ENCODE assay signal across 8 cellular contexts in genomic region chr1:1614204-1614953, GRCh38. TPM values are rescaled to one million over a fixed set of nuclear protein-coding genes. Genes with fewer than 3 reads are reported as not detected.
A peak's percentile ranks its signal among the peaks of the same experiment; 100 is the strongest.
DNase-seq lines count a peak whose midpoint lies in the region; ATAC-seq and TF ChIP-seq lines count a peak whose summit lies in the region.

No MANE protein-coding gene starts in this region.

- H3K27ac Mint-ChIP-seq in progenitor cell of endocrine pancreas: peak overlapping the region; percentile 95

- H4K20me1 ChIP-seq in PC-3 (ENCODE audit: low read length): peaks cover 12% of the 10 kb centered on the region; the same call in 1 of the 2 replicates

- H3K4me3 Mint-ChIP-seq in progenitor cell of endocrine pancreas (ENCODE audit: low read depth): peak overlapping the region; percentile 96

- H3K9me2 ChIP-seq in PC-3 (replicated peaks; ENCODE audit: low read length): no peaks in the 10 kb centered on the region

- peak overlapping the region; percentile 94 for H3K4me3 ChIP-seq in PC-3 (ENCODE audit: low read length)

- peak overlapping the region; percentile 97 for H3K27ac ChIP-seq in PC-3 (ENCODE audit: low read length)

- peak overlapping the region; percentile 78 for H2AFZ ChIP-seq in PC-3 (ENCODE audit: low read length)

- H3K36me3 ChIP-seq in PC-3 (ENCODE audit: low read depth, low read length): no peaks in the 10 kb centered on the region; the same call in 1 of the 2 replicates

- peaks cover 3% of the 10 kb centered on the region for H3K36me3 Mint-ChIP-seq in progenitor cell of endocrine pancreas (ENCODE audit: insufficient read depth)

- H3K79me2 ChIP-seq in PC-3 (ENCODE audit: low read length): peaks cover 39% of the 10 kb centered on the region

- intact Hi-C loops in PC-3 (cut with micrococcal nuclease): loop anchor here (10.0 kb wide), 1 partner anchor 550 kb away; no protein-coding TSS in a partner anchor
- intact Hi-C loops in head of caudate nucleus (cut with DNase I): no loop called here

- no peaks in the 10 kb centered on the region for H3K9me3 ChIP-seq in PC-3 (ENCODE audit: low read length)

- DNase-seq in PC-3 (peak; percentile 83), head of caudate nucleus (peak in 39 of 42 donors; percentile 17 to 65 (median 47)), progenitor cell of endocrine pancreas (ENCODE audit: low spot score, unreplicated experiment) (no peak), ureter (ENCODE audit: low spot score) (no peak), HPDE6-E6E7 (ENCODE audit: extremely low spot score) (no peak)
- peak; percentile 66 for DNase-seq in activated naive CD4-positive, alpha-beta T cell treated with anti-CD3 and anti-CD28 coated beads, Interleukin-2, amount 50 U/mL, for 16 hours

- TF ChIP-seq CTCF in PC-3 (conservative IDR thresholded peaks at IDR 0.05; ENCODE audit: low read depth, low read length) (no peak), progenitor cell of endocrine pancreas (IDR thresholded peaks at IDR 0.05; ENCODE audit: unreplicated experiment) (no peak)

- no peaks in the 10 kb centered on the region for H3K27me3 ChIP-seq in PC-3 (ENCODE audit: low read length)

- POLR2A ChIA-PET in PC-3 (lab: Charles Lee; ENCODE audit: unreplicated experiment): interaction anchor here (0.5 to 0.7 kb wide), 4 partner anchors 103 to 919 kb away, joined by 3 to 6 read pairs (median 4); partner anchors contain the start of genes MORN1 and RER1

- CTCF ChIA-PET in PC-3 (lab: Charles Lee): interaction anchor here (1.0 kb wide), 1 partner anchor 632 kb away, joined by 4 read pairs; the partner anchor contains the start of gene PERM1

- H3K9ac ChIP-seq in PC-3 (ENCODE audit: low read length): peak overlapping the region; percentile 98

- H3K27me3 Mint-ChIP-seq in progenitor cell of endocrine pancreas: no peaks in the 10 kb centered on the region

- H3K9me3 Mint-ChIP-seq in progenitor cell of endocrine pancreas (ENCODE audit: low read depth): no peaks in the 10 kb centered on the region

- peak; percentile 7 for ATAC-seq in GM18499 (IDR thresholded peaks at IDR 0.05; ENCODE audit: insufficient read depth, unreplicated experiment)
- peak; percentile 0; the same call in 1 of the 2 replicates for ATAC-seq in PC-3
- no peak for ATAC-seq in HG02623 (IDR thresholded peaks at IDR 0.05; ENCODE audit: unreplicated experiment)

- peaks cover 28% of the 10 kb centered on the region for H3K4me1 ChIP-seq in PC-3 (ENCODE audit: insufficient read depth, low read length)

- peaks cover 4% of the 10 kb centered on the region for H3F3A ChIP-seq in PC-3 (ENCODE audit: low read length, unreplicated experiment)

- H3K4me1 Mint-ChIP-seq in progenitor cell of endocrine pancreas (ENCODE audit: low read depth): peaks cover 22% of the 10 kb centered on the region

- peak overlapping the region; percentile 84 for H3K4me2 ChIP-seq in PC-3 (ENCODE audit: low read length)

- TSS peak; percentile 52 for BruUV-seq in PC-3 (replicated peaks; lab: Mats Ljungman, UMichigan)

RNA-seq across cellular contexts. Expression of gene MIB2, which starts 0.9 kb away (rescaled TPM):
- total RNA-seq in PC-3 (2014; rRNA removed): 164 and 218 TPM in 2 replicates
- 132 and 144 TPM in 2 replicates for total RNA-seq in progenitor cell of endocrine pancreas
- total RNA-seq in ureter: 64.5 TPM

RNA-seq across cellular contexts. Expression of gene FNDC10, which starts 14.4 kb away (rescaled TPM):
- 7.9 and 8.8 TPM in 2 replicates for total RNA-seq in PC-3 (2014; rRNA removed)
- total RNA-seq in progenitor cell of endocrine pancreas: 2.7 and 4.2 TPM in 2 replicates
- 4.1 TPM for total RNA-seq in ureter

RNA-seq across cellular contexts. Expression of gene MMP23B, which starts 17.6 kb away (rescaled TPM):
- 25.9 and 28.4 TPM in 2 replicates for total RNA-seq in PC-3 (2014; rRNA removed)
- total RNA-seq in progenitor cell of endocrine pancreas: 4.4 and 5.3 TPM in 2 replicates
- 16.6 TPM for total RNA-seq in ureter

RNA-seq across cellular contexts. Expression of gene SSU72, which starts 39.7 kb away (rescaled TPM):
- total RNA-seq in PC-3 (2014; rRNA removed) (283 and 310 TPM in 2 replicates), progenitor cell of endocrine pancreas (114 and 118 TPM in 2 replicates), ureter (116 TPM)

RNA-seq across cellular contexts. Expression of gene CDK11B, which starts 44.4 kb away (rescaled TPM):
- total RNA-seq in PC-3 (2014; rRNA removed) (38.6 and 50.4 TPM in 2 replicates), progenitor cell of endocrine pancreas (26.3 and 28.7 TPM in 2 replicates), ureter (20.2 TPM)

Comparison
In these comparisons a context has a peak if more than half of its experiments do, and no peak if none do; other contexts are left out.
1. DNase-seq: peak in PC-3 (single experiment), activated naive CD4-positive, alpha-beta T cell treated with anti-CD3 and anti-CD28 coated beads, Interleukin-2, amount 50 U/mL, for 16 hours (single experiment) and head of caudate nucleus (39 of 42); none in progenitor cell of endocrine pancreas (single experiment), ureter (single experiment) and HPDE6-E6E7 (single experiment).